18 cellular contexts compared by ENCODE assay signal in genomic region chr5:126801174-126801991, GRCh38. TPM values are rescaled to one million over a fixed set of nuclear protein-coding genes. Genes with fewer than 3 reads are reported as not detected.
DNase-seq lines count a peak whose midpoint lies in the region; ATAC-seq, FAIRE-seq and TF ChIP-seq lines count a peak whose summit lies in the region.
"Had no signal": no experiment of that assay in that cellular context is flagged by ENCODE, and none has a peak within 500 bp of the region (broad histone marks: within the 10 kb centered on the region; RNA-seq: fewer than 3 reads in every experiment).

No MANE protein-coding gene starts in this region.

- no peaks in the 10 kb centered on the region for H3K9me3 ChIP-seq in Loucy (ENCODE audit: insufficient read depth, low read depth, low read length)
- H3K9me3 ChIP-seq: gastrocnemius medialis had no signal

- no peak overlapping the region for H3K4me3 ChIP-seq in Loucy (ENCODE audit: low read length, poor library complexity, severe bottlenecking)
- H3K4me3 ChIP-seq: gastrocnemius medialis had no signal

- no peaks in the 10 kb centered on the region for H3K9me2 ChIP-seq in Loucy (replicated peaks; ENCODE audit: low read depth, low read length)

- ATAC-seq in effector memory CD8-positive, alpha-beta T cell (replicated peaks) = peak; percentile 7
- ATAC-seq in naive thymus-derived CD8-positive, alpha-beta T cell = no peak
- no peak for ATAC-seq in HG02852 (IDR thresholded peaks at IDR 0.05; ENCODE audit: unreplicated experiment)
- ATAC-seq: gastrocnemius medialis had no signal

- peak; percentile 54 for FAIRE-seq in GM19239 (lab: Jason Lieb, UNC)
- FAIRE-seq: bronchial epithelial cell, GM12892 had no signal

- peak overlapping the region; percentile 13 for H3K4me2 ChIP-seq in Loucy (ENCODE audit: low read depth, low read length, poor library complexity, severe bottlenecking)

- H3F3A ChIP-seq in Loucy (ENCODE audit: low read depth) = no peaks in the 10 kb centered on the region

- DNase-seq in T-helper 1 cell = no peak
- DNase-seq in GM19239 (ENCODE audit: insufficient read length, low spot score) = no peak
- no peak for DNase-seq in effector memory CD8-positive, alpha-beta T cell
- DNase-seq in type B pancreatic cell (ENCODE audit: extremely low spot score, unreplicated experiment) = no peak
- no peak for DNase-seq in naive thymus-derived CD8-positive, alpha-beta T cell
- DNase-seq: activated CD4-positive, alpha-beta T cell treated with anti-CD3 and anti-CD28 coated beads for 48 hours; activated gamma-delta T cell treated with Interleukin-2 at 50 U/mL for 16 hours; gastrocnemius medialis; KG1; NCI-H510A treated with DMSO at 0.1 percent for 48 hours; stimulated activated naive CD4-positive, alpha-beta T cell treated with Interleukin-2 at 50 U/mL for 16 hours had no signal

- H3K36me3 Mint-ChIP-seq in T-helper 1 cell treated with Interleukin-12 subunit alpha and Interleukin-12 subunit beta and Interleukin-4 antibody, amounts not matched to agents 30 μg/mL and 1 μg/mL, for 36 hours (ENCODE audit: low read depth) = peaks cover 32% of the 10 kb centered on the region
- peaks cover 19% of the 10 kb centered on the region for H3K36me3 Mint-ChIP-seq in effector memory CD8-positive, alpha-beta T cell (ENCODE audit: insufficient read depth)
- peaks cover 23% of the 10 kb centered on the region for H3K36me3 Mint-ChIP-seq in type B pancreatic cell
- peaks cover 0 to 24% (median 6%) of the 10 kb centered on the region in 3 donors for H3K36me3 Mint-ChIP-seq in naive thymus-derived CD8-positive, alpha-beta T cell

- H3K27me3 ChIP-seq in Loucy (ENCODE audit: insufficient read depth, low read length, poor library complexity, severe bottlenecking) = no peaks in the 10 kb centered on the region
- H3K27me3 ChIP-seq: gastrocnemius medialis had no signal

- H3K9me3 Mint-ChIP-seq in T-helper 1 cell treated with Interleukin-12 subunit alpha and Interleukin-12 subunit beta and Interleukin-4 antibody, amounts not matched to agents 30 μg/mL and 1 μg/mL, for 36 hours = no peaks in the 10 kb centered on the region
- H3K9me3 Mint-ChIP-seq in effector memory CD8-positive, alpha-beta T cell = no peaks in the 10 kb centered on the region
- no peaks in the 10 kb centered on the region for H3K9me3 Mint-ChIP-seq in type B pancreatic cell
- no peaks in the 10 kb centered on the region for H3K9me3 Mint-ChIP-seq in naive thymus-derived CD8-positive, alpha-beta T cell
- H3K9me3 Mint-ChIP-seq: CD4-positive, alpha-beta memory T cell; T-cell had no signal

- peaks cover 67% of the 10 kb centered on the region for H4K20me1 ChIP-seq in Loucy (ENCODE audit: insufficient read depth, low read length, poor library complexity, severe bottlenecking)

- peaks cover 25% of the 10 kb centered on the region; the same call in 1 of the 2 replicates for H3K36me3 ChIP-seq in Loucy (ENCODE audit: insufficient read depth, low read length)

- H3K4me1 Mint-ChIP-seq in T-helper 1 cell treated with Interleukin-12 subunit alpha and Interleukin-12 subunit beta and Interleukin-4 antibody, amounts not matched to agents 30 μg/mL and 1 μg/mL, for 36 hours (ENCODE audit: low read depth) = peaks cover 36% of the 10 kb centered on the region
- peaks cover 9 to 13% of the 10 kb centered on the region in 2 donors for H3K4me1 Mint-ChIP-seq in effector memory CD8-positive, alpha-beta T cell (ENCODE audit: low read depth in 2 of 2)
- H3K4me1 Mint-ChIP-seq in type B pancreatic cell (ENCODE audit: unreplicated experiment) = no peaks in the 10 kb centered on the region
- peaks cover 11 to 33% (median 23%) of the 10 kb centered on the region in 4 donors for H3K4me1 Mint-ChIP-seq in naive thymus-derived CD8-positive, alpha-beta T cell

- TF ChIP-seq CTCF in Loucy (conservative IDR thresholded peaks at IDR 0.05; ENCODE audit: low read length) = no peak
- TF ChIP-seq CTCF in type B pancreatic cell (conservative IDR thresholded peaks at IDR 0.05) = no peak

- H3K4me3 Mint-ChIP-seq in T-helper 1 cell treated with Interleukin-12 subunit alpha and Interleukin-12 subunit beta and Interleukin-4 antibody, amounts not matched to agents 30 μg/mL and 1 μg/mL, for 36 hours = no peak overlapping the region
- no peak overlapping the region for H3K4me3 Mint-ChIP-seq in effector memory CD8-positive, alpha-beta T cell
- no peak overlapping the region for H3K4me3 Mint-ChIP-seq in type B pancreatic cell
- no peak overlapping the region for H3K4me3 Mint-ChIP-seq in naive thymus-derived CD8-positive, alpha-beta T cell
- H3K4me3 Mint-ChIP-seq: CD4-positive, alpha-beta memory T cell; T-cell had no signal

- H3K79me2 ChIP-seq in Loucy (ENCODE audit: insufficient read depth, low read length) = peaks cover 97% of the 10 kb centered on the region

- POLR2A ChIA-PET in naive thymus-derived CD8-positive, alpha-beta T cell (lab: Charles Lee) = no interaction called here

- peaks cover 2% of the 10 kb centered on the region for H3K4me1 ChIP-seq in Loucy (ENCODE audit: insufficient read depth, low read length, poor library complexity, severe bottlenecking)
- H3K4me1 ChIP-seq: gastrocnemius medialis had no signal

- H3K9ac ChIP-seq in Loucy (ENCODE audit: low read depth, low read length, poor library complexity, severe bottlenecking) = no peak overlapping the region

- H3K27me3 Mint-ChIP-seq in T-helper 1 cell treated with Interleukin-12 subunit alpha and Interleukin-12 subunit beta and Interleukin-4 antibody, amounts not matched to agents 30 μg/mL and 1 μg/mL, for 36 hours (ENCODE audit: low read depth) = no peaks in the 10 kb centered on the region
- H3K27me3 Mint-ChIP-seq in effector memory CD8-positive, alpha-beta T cell = no peaks in the 10 kb centered on the region
- H3K27me3 Mint-ChIP-seq in type B pancreatic cell = no peaks in the 10 kb centered on the region
- no peaks in the 10 kb centered on the region for H3K27me3 Mint-ChIP-seq in naive thymus-derived CD8-positive, alpha-beta T cell
- H3K27me3 Mint-ChIP-seq: CD4-positive, alpha-beta memory T cell; T-cell had no signal

- H2AFZ ChIP-seq in Loucy (ENCODE audit: low read length) = no peak overlapping the region

- peak overlapping the region; percentile 58 for H3K27ac Mint-ChIP-seq in T-helper 1 cell treated with Interleukin-12 subunit alpha and Interleukin-12 subunit beta and Interleukin-4 antibody, amounts not matched to agents 30 μg/mL and 1 μg/mL, for 36 hours
- no peak overlapping the region for H3K27ac Mint-ChIP-seq in effector memory CD8-positive, alpha-beta T cell
- H3K27ac Mint-ChIP-seq in type B pancreatic cell = no peak overlapping the region
- peak overlapping the region in 2 of 10 donors; percentile 19 to 49 for H3K27ac Mint-ChIP-seq in naive thymus-derived CD8-positive, alpha-beta T cell
- H3K27ac Mint-ChIP-seq: T-cell had no signal

RNA-seq across cellular contexts. Expression of gene LMNB1, which starts 24.4 kb away (rescaled TPM):
- 46.8 and 149 TPM in 2 replicates for total RNA-seq in type B pancreatic cell (ENCODE audit: low replicate concordance)
- 10 to 100 TPM; 27.7 to 27.8 TPM for total RNA-seq in naive thymus-derived CD8-positive, alpha-beta T cell
- 1 to 10 TPM; 6.1 to 8.2 (median 7.9) TPM for polyA plus RNA-seq in naive thymus-derived CD8-positive, alpha-beta T cell
